ENCODE assay signal across 1 cellular context in the genomic region with DNA sequence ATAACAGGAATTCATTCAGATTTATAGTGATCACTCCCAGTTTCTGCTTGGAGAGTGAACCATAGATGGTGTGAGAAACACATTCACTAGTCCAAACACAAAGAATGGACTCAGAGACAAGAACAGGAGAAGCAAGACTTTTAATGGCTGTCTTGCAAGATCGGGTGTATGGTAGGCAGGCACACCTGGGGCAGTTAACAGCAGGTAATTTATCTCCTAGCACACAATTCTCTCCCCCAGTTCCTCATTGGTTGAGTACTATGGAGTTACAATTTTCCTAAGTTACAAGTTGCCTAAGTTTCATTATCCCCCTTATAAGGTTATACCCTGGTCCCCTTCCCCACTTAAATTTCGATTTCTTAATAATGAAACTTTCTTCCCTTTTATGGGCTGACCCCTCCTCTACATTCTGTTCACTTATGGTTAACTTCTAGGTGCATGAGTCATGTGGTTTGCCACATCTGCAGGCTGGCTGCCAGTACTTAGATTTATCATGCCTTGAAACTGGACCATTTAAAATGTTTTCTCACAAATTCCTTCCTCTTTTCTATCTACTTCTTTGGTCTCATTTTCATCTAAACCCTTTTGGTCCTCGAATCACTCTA.
TF ChIP-seq lines count a peak whose summit lies in the region.

No MANE protein-coding gene starts in this region.

TF ChIP-seq in GM12878, 131 proteins besides CTCF, POLR2A, EP300 and RAD21 (continued from another document):
- TF ChIP-seq, protein P1, sequence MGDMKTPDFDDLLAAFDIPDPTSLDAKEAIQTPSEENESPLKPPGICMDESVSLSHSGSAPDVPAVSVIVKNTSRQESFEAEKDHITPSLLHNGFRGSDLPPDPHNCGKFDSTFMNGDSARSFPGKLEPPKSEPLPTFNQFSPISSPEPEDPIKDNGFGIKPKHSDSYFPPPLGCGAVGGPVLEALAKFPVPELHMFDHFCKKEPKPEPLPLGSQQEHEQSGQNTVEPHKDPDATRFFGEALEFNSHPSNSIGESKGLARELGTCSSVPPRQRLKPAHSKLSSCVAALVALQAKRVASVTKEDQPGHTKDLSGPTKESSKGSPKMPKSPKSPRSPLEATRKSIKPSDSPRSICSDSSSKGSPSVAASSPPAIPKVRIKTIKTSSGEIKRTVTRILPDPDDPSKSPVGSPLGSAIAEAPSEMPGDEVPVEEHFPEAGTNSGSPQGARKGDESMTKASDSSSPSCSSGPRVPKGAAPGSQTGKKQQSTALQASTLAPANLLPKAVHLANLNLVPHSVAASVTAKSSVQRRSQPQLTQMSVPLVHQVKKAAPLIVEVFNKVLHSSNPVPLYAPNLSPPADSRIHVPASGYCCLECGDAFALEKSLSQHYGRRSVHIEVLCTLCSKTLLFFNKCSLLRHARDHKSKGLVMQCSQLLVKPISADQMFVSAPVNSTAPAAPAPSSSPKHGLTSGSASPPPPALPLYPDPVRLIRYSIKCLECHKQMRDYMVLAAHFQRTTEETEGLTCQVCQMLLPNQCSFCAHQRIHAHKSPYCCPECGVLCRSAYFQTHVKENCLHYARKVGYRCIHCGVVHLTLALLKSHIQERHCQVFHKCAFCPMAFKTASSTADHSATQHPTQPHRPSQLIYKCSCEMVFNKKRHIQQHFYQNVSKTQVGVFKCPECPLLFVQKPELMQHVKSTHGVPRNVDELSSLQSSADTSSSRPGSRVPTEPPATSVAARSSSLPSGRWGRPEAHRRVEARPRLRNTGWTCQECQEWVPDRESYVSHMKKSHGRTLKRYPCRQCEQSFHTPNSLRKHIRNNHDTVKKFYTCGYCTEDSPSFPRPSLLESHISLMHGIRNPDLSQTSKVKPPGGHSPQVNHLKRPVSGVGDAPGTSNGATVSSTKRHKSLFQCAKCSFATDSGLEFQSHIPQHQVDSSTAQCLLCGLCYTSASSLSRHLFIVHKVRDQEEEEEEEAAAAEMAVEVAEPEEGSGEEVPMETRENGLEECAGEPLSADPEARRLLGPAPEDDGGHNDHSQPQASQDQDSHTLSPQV (IDR thresholded peaks at IDR 0.05): no peak
- TF ChIP-seq, protein P2, sequence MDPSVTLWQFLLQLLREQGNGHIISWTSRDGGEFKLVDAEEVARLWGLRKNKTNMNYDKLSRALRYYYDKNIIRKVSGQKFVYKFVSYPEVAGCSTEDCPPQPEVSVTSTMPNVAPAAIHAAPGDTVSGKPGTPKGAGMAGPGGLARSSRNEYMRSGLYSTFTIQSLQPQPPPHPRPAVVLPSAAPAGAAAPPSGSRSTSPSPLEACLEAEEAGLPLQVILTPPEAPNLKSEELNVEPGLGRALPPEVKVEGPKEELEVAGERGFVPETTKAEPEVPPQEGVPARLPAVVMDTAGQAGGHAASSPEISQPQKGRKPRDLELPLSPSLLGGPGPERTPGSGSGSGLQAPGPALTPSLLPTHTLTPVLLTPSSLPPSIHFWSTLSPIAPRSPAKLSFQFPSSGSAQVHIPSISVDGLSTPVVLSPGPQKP (IDR thresholded peaks at IDR 0.05; ENCODE audit: low read depth, low read length): no peak
- no peak for TF ChIP-seq YY1 (IDR thresholded peaks at IDR 0.05; ENCODE audit: low read depth, low read length)
- no peak for TF ChIP-seq YBX1 (IDR thresholded peaks at IDR 0.05)
- no peak for TF ChIP-seq FOXK2 (IDR thresholded peaks at IDR 0.05)
- no peak for TF ChIP-seq GATAD2B (conservative IDR thresholded peaks at IDR 0.05; ENCODE audit: low read depth)
- no peak for TF ChIP-seq BACH1 (IDR thresholded peaks at IDR 0.05; ENCODE audit: borderline replicate concordance)
- TF ChIP-seq, protein P3, sequence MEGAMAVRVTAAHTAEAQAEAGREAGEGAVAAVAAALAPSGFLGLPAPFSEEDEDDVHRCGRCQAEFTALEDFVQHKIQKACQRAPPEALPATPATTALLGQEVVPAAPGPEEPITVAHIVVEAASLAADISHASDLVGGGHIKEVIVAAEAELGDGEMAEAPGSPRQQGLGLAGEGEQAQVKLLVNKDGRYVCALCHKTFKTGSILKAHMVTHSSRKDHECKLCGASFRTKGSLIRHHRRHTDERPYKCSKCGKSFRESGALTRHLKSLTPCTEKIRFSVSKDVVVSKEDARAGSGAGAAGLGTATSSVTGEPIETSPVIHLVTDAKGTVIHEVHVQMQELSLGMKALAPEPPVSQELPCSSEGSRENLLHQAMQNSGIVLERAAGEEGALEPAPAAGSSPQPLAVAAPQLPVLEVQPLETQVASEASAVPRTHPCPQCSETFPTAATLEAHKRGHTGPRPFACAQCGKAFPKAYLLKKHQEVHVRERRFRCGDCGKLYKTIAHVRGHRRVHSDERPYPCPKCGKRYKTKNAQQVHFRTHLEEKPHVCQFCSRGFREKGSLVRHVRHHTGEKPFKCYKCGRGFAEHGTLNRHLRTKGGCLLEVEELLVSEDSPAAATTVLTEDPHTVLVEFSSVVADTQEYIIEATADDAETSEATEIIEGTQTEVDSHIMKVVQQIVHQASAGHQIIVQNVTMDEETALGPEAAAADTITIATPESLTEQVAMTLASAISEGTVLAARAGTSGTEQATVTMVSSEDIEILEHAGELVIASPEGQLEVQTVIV (IDR thresholded peaks at IDR 0.05; ENCODE audit: borderline replicate concordance, partially characterized antibody): no peak
- TF ChIP-seq ASH2L (IDR thresholded peaks at IDR 0.05; ENCODE audit: borderline replicate concordance, low read depth): no peak
- TF ChIP-seq JUNB (IDR thresholded peaks at IDR 0.05): peak; percentile 62
- no peak for TF ChIP-seq TARDBP (IDR thresholded peaks at IDR 0.05; ENCODE audit: borderline replicate concordance)
- peak in 1 of 2 experiments; percentile 44; a peak in 1 of 4 replicates for TF ChIP-seq SRF (IDR thresholded peaks at IDR 0.05; ENCODE audit: low read depth in 2 of 2, low read length in 2 of 2)
- no peak for TF ChIP-seq NR2C2 (IDR thresholded peaks at IDR 0.05; ENCODE audit: borderline replicate concordance, control insufficient read depth, insufficient read length, low read depth)
- TF ChIP-seq RFX5 (IDR thresholded peaks at IDR 0.05; ENCODE audit: low read depth, low read length): no peak
- TF ChIP-seq, protein P4, sequence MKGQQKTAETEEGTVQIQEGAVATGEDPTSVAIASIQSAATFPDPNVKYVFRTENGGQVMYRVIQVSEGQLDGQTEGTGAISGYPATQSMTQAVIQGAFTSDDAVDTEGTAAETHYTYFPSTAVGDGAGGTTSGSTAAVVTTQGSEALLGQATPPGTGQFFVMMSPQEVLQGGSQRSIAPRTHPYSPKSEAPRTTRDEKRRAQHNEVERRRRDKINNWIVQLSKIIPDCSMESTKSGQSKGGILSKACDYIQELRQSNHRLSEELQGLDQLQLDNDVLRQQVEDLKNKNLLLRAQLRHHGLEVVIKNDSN (IDR thresholded peaks at IDR 0.05; ENCODE audit: borderline replicate concordance, extremely low read length, insufficient read depth, low read depth, low read length): no peak
- TF ChIP-seq NFXL1 (IDR thresholded peaks at IDR 0.05; ENCODE audit: borderline replicate concordance): no peak
- TF ChIP-seq RBBP5 (conservative IDR thresholded peaks at IDR 0.05): no peak
- peak; percentile 48 for TF ChIP-seq DPF2 (IDR thresholded peaks at IDR 0.05)
- no peak for TF ChIP-seq KAT2A (conservative IDR thresholded peaks at IDR 0.05; ENCODE audit: control insufficient read depth, low read depth, low read length)
- TF ChIP-seq, protein P5, sequence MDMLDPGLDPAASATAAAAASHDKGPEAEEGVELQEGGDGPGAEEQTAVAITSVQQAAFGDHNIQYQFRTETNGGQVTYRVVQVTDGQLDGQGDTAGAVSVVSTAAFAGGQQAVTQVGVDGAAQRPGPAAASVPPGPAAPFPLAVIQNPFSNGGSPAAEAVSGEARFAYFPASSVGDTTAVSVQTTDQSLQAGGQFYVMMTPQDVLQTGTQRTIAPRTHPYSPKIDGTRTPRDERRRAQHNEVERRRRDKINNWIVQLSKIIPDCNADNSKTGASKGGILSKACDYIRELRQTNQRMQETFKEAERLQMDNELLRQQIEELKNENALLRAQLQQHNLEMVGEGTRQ (IDR thresholded peaks at IDR 0.05; ENCODE audit: borderline replicate concordance, low read depth, low read length): no peak
- TF ChIP-seq, protein P6, sequence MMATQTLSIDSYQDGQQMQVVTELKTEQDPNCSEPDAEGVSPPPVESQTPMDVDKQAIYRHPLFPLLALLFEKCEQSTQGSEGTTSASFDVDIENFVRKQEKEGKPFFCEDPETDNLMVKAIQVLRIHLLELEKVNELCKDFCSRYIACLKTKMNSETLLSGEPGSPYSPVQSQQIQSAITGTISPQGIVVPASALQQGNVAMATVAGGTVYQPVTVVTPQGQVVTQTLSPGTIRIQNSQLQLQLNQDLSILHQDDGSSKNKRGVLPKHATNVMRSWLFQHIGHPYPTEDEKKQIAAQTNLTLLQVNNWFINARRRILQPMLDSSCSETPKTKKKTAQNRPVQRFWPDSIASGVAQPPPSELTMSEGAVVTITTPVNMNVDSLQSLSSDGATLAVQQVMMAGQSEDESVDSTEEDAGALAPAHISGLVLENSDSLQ (IDR thresholded peaks at IDR 0.05): no peak; the same call in 1 of the 2 replicates
- no peak for TF ChIP-seq ZNF274 (IDR thresholded peaks at IDR 0.05; ENCODE audit: insufficient read depth, insufficient read length)
- TF ChIP-seq NR2C1 (IDR thresholded peaks at IDR 0.05): no peak
- TF ChIP-seq BMI1 (IDR thresholded peaks at IDR 0.05; ENCODE audit: borderline replicate concordance): peak; percentile 35; the same call in 1 of the 2 replicates
- no peak for TF ChIP-seq SMARCA5 (IDR thresholded peaks at IDR 0.05)
TF ChIP-seq in GM12878: peak in this region for 18.
